Comparison of ENCODE assay signal across 22 cellular contexts in the genomic region with DNA sequence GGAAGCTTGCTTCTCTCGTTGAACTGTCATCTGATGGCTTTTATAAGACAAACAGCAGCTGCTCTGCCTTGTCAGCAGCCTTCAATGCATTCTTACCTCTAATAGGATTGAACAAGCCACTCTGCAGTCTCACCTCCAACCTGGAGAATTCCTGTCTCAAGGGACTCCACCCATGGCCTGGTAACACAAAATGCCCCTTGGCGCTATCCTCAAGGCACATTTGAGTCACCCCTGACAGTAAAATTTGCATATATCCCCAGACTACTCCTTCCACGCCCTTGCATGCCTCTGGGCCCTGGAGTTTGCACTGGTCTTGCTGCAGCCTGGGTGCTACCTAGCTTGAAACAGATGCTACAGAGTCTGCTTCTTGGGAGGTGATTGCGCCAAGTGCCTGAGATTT.
"Had no signal": no experiment of that assay in that cellular context is flagged by ENCODE, and none has a peak within 500 bp of the region (broad histone marks: within the 10 kb centered on the region; RNA-seq: fewer than 3 reads in every experiment).

No MANE protein-coding gene starts in this region.

- H3K9me3 Mint-ChIP-seq: nephron; stimulated activated effector memory CD8-positive, alpha-beta T cell treated with anti-CD3 and anti-CD28 coated beads, Interleukin-12 subunit alpha, Interleukin-12 subunit beta, amount 100 ng/mL, for 72 hours had no signal

- H3K27me3 Mint-ChIP-seq: naive B cell, progenitor cell of endocrine pancreas had no signal

- H3K4me1 ChIP-seq: colonic mucosa, heart right ventricle, pancreas, suprapubic skin, upper lobe of right lung had no signal

- H3K36me3 Mint-ChIP-seq: naive B cell; stimulated activated effector memory CD8-positive, alpha-beta T cell treated with anti-CD3 and anti-CD28 coated beads, Interleukin-12 subunit alpha, Interleukin-12 subunit beta, amount 100 ng/mL, for 72 hours had no signal

- H3K27me3 ChIP-seq: colonic mucosa, heart right ventricle, pancreas, suprapubic skin, upper lobe of right lung had no signal

- H3K27ac ChIP-seq: colonic mucosa, heart right ventricle, pancreas, suprapubic skin, tibial artery, upper lobe of right lung had no signal

- H3K4me3 ChIP-seq: colonic mucosa, heart right ventricle, lung, pancreas, suprapubic skin, tibial artery, upper lobe of right lung had no signal

- H3K4me1 Mint-ChIP-seq: naive B cell; nephron; stimulated activated effector memory CD8-positive, alpha-beta T cell treated with anti-CD3 and anti-CD28 coated beads, Interleukin-12 subunit alpha, Interleukin-12 subunit beta, amount 100 ng/mL, for 72 hours had no signal

- ATAC-seq: heart right ventricle; left colon; left ventricle myocardium superior; pancreas; right cardiac atrium; stimulated activated effector memory CD8-positive, alpha-beta T cell treated with anti-CD3 and anti-CD28 coated beads, Interleukin-12 subunit alpha, Interleukin-12 subunit beta, amount 100 ng/mL, for 72 hours; stimulated activated naive CD8-positive, alpha-beta T cell treated with anti-CD3 and anti-CD28 coated beads, Interleukin-15, Interleukin-2, amounts not matched to agents 100 U/mL and 50 U/mL, for 24 hours had no signal

- DNase-seq: colonic mucosa; dermis blood vessel endothelial cell; erythroblast; heart right ventricle; left colon; left ventricle myocardium superior; mesenchymal stem cell; naive B cell; occipital lobe; pancreas; right cardiac atrium; stimulated activated CD4-positive, alpha-beta T cell treated with anti-CD3 and anti-CD28 coated beads, Interleukin-4, amount 100 ng/mL, for 1 hour; stimulated activated CD8-positive, alpha-beta memory T cell treated with anti-CD3 and anti-CD28 coated beads, Interleukin-4, amount 100 ng/mL, for 48 hours; stimulated activated naive CD8-positive, alpha-beta T cell treated with anti-CD3 and anti-CD28 coated beads, Interleukin-15, Interleukin-2, amounts not matched to agents 100 U/mL and 50 U/mL, for 24 hours; tibial artery; upper lobe of right lung had no signal

- H3K4me3 Mint-ChIP-seq: nephron; stimulated activated effector memory CD8-positive, alpha-beta T cell treated with anti-CD3 and anti-CD28 coated beads, Interleukin-12 subunit alpha, Interleukin-12 subunit beta, amount 100 ng/mL, for 72 hours had no signal

- H3K27ac Mint-ChIP-seq: naive B cell; nephron; progenitor cell of endocrine pancreas; stimulated activated effector memory CD8-positive, alpha-beta T cell treated with anti-CD3 and anti-CD28 coated beads, Interleukin-12 subunit alpha, Interleukin-12 subunit beta, amount 100 ng/mL, for 72 hours had no signal

- FAIRE-seq: frontal cortex, pancreas had no signal

- H3K36me3 ChIP-seq: colonic mucosa, heart right ventricle, pancreas, suprapubic skin, tibial artery, upper lobe of right lung had no signal

- H3K9me3 ChIP-seq: colonic mucosa, heart right ventricle, pancreas, suprapubic skin, tibial artery, upper lobe of right lung had no signal
